ENCODE assay signal across 18 cellular contexts in the genomic region with DNA sequence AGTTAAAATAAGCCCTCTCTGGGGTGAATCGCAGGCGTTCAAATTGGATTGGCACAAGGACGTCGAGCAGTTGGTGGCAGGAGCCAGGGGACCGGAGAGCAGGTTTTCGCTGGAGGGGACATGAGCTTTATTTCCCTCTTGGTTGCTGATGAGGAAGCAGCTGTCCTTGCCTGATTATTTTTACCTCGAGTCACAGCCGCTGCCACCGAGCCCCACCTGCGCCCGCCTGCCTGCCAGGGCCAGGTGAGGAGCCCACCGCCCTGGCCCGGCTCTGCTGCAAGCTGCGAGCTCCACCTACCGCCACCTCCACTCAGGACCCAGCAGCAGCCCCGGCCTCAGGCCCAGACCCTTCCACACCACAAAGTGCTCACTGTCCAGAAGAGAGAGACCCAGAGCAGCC. TPM values are rescaled to one million over a fixed set of nuclear protein-coding genes. Genes with fewer than 3 reads are reported as not detected.
"Had no signal": no experiment of that assay in that cellular context is flagged by ENCODE, and none has a peak within 500 bp of the region (broad histone marks: within the 10 kb centered on the region; RNA-seq: fewer than 3 reads in every experiment).

No MANE protein-coding gene starts in this region.

- H3K27ac ChIP-seq: cardiac muscle cell, esophagus squamous epithelium, hepatocyte, lower lobe of right lung, stomach, thoracic aorta, upper lobe of left lung had no signal

- H2AFZ ChIP-seq: hepatocyte had no signal

- H3K4me1 ChIP-seq: lower lobe of right lung, stomach, upper lobe of left lung had no signal

- H3K27me3 ChIP-seq: cardiac muscle cell, hepatocyte, upper lobe of left lung had no signal

- H3K36me3 ChIP-seq: cardiac muscle cell, esophagus squamous epithelium, lower lobe of right lung, stomach, thoracic aorta, upper lobe of left lung had no signal

- DNase-seq: activated CD8-positive, alpha-beta memory T cell treated with anti-CD3 and anti-CD28 coated beads for 24 hours; activated gamma-delta T cell treated with Interleukin-2 at 50 U/mL for 16 hours; activated T-cell treated with anti-CD3 and anti-CD28 coated beads, Interleukin-2, amount 50 U/mL, for 72 hours; amygdala; effector memory CD8-positive, alpha-beta T cell; esophagus squamous epithelium; left cardiac atrium; lower lobe of right lung; stimulated activated CD4-positive, alpha-beta T cell treated with anti-CD3 and anti-CD28 coated beads, Interleukin-2, amount 100 ng/mL, for 24 hours; stomach had no signal

- H3K79me2 ChIP-seq: hepatocyte had no signal

- ATAC-seq: activated CD4-positive, CD25-positive, alpha-beta regulatory T cell treated with anti-CD3 and anti-CD28 coated beads, Interleukin-2, amount 50 U/mL, for 24 hours; activated T-cell treated with anti-CD3 and anti-CD28 coated beads, Interleukin-2, amount 50 U/mL, for 72 hours; effector memory CD8-positive, alpha-beta T cell; left cardiac atrium; lower lobe of right lung; natural killer cell treated with Interleukin-12 subunit alpha and Interleukin-12 subunit beta and Interleukin-15 and Interleukin-18, amount 100 ng/mL, for 72 hours had no signal

- H3K9me3 ChIP-seq: esophagus squamous epithelium, thoracic aorta had no signal

- H3K4me3 ChIP-seq: cardiac muscle cell, esophagus squamous epithelium, hepatocyte, lower lobe of right lung, stomach, thoracic aorta, upper lobe of left lung had no signal

- H3K4me2 ChIP-seq: hepatocyte had no signal

RNA-seq across cellular contexts. Expression of a gene that starts 9.0 kb away (rescaled TPM):
- total RNA-seq: activated T-cell treated with anti-CD3 and anti-CD28 coated beads, Interleukin-2, amount 50 U/mL, for 72 hours; cardiac muscle cell; dermis microvascular lymphatic vessel endothelial cell; hepatocyte; left cardiac atrium; lower lobe of right lung; natural killer cell treated with Interleukin-12 subunit alpha and Interleukin-12 subunit beta and Interleukin-15 and Interleukin-18, amount 100 ng/mL, for 72 hours; progenitor cell of endocrine pancreas; stomach; thoracic aorta; upper lobe of left lung had no signal
